In genomic region chr1:118147542-118147941, GRCh38 we compare ENCODE assay signal across 11 cellular contexts. TPM values are rescaled to one million over a fixed set of nuclear protein-coding genes. Genes with fewer than 3 reads are reported as not detected.
A peak's percentile ranks its signal among the peaks of the same experiment; 100 is the strongest.
DNase-seq lines count a peak whose midpoint lies in the region; ATAC-seq and TF ChIP-seq lines count a peak whose summit lies in the region.
"Had no signal": no experiment of that assay in that cellular context is flagged by ENCODE, and none has a peak within 500 bp of the region (broad histone marks: within the 10 kb centered on the region; RNA-seq: fewer than 3 reads in every experiment).

No MANE protein-coding gene starts in this region.

- H3K36me3 ChIP-seq in upper lobe of right lung (no peaks in the 10 kb centered on the region), left ventricle myocardium inferior (no peaks in the 10 kb centered on the region)

- H3K4me3 ChIP-seq in foreskin fibroblast (ENCODE audit: low read depth in 1 of 2, low read length in 2 of 2) (no peak overlapping the region), upper lobe of right lung (no peak overlapping the region), left ventricle myocardium inferior (no peak overlapping the region)
- H3K4me3 ChIP-seq: dorsolateral prefrontal cortex had no signal

- peak; percentile 28 for DNase-seq in HCEC 1CT
- DNase-seq in amniotic epithelial cell (ENCODE audit: low read depth) = peak; percentile 16
- DNase-seq in foreskin fibroblast = peak; percentile 78 to 87
- no peak for DNase-seq in upper lobe of right lung
- no peak for DNase-seq in cerebellar cortex (ENCODE audit: low spot score)
- no peak for DNase-seq in stimulated activated CD4-positive, alpha-beta T cell treated with anti-CD3 and anti-CD28 coated beads, Interleukin-4, amount 100 ng/mL, for 24 hours
- no peak for DNase-seq in left ventricle myocardium inferior
- DNase-seq: dorsolateral prefrontal cortex, NCI-H2029, NCI-H82, SHP77 treated with DMSO at 0.1 percent for 48 hours had no signal

- TF ChIP-seq CTCF in foreskin fibroblast (IDR thresholded peaks at IDR 0.05; ENCODE audit: low read depth, low read length) (no peak), upper lobe of right lung (IDR thresholded peaks at IDR 0.05) (no peak), left ventricle myocardium inferior (IDR thresholded peaks at IDR 0.05; ENCODE audit: borderline replicate concordance) (no peak)

- intact Hi-C loops in upper lobe of right lung (cut with DNase I) = no loop called here
- intact Hi-C loops in left ventricle myocardium inferior (cut with micrococcal nuclease) = no loop called here

- H3K9me3 ChIP-seq in upper lobe of right lung (no peaks in the 10 kb centered on the region), left ventricle myocardium inferior (replicated peaks) (no peaks in the 10 kb centered on the region)

- H3K27ac ChIP-seq in upper lobe of right lung (no peak overlapping the region), left ventricle myocardium inferior (replicated peaks) (no peak overlapping the region)
- H3K27ac ChIP-seq: dorsolateral prefrontal cortex had no signal

- peaks cover 7% of the 10 kb centered on the region for H3K4me1 ChIP-seq in upper lobe of right lung
- H3K4me1 ChIP-seq in left ventricle myocardium inferior = no peaks in the 10 kb centered on the region

- ATAC-seq in upper lobe of right lung = peak; percentile 68

- H3K27me3 ChIP-seq in upper lobe of right lung (no peaks in the 10 kb centered on the region), left ventricle myocardium inferior (ENCODE audit: low read depth) (peaks cover 22% of the 10 kb centered on the region)

RNA-seq across cellular contexts. Expression of gene SPAG17, which starts 37.5 kb away (rescaled TPM):
- total RNA-seq in upper lobe of right lung (0.12 TPM), left ventricle myocardium inferior (not detected)

Comparison
In these comparisons a context has a peak if more than half of its experiments do, and no peak if none do; other contexts are left out.
1. DNase-seq: peak in HCEC 1CT (single experiment), amniotic epithelial cell (single experiment) and foreskin fibroblast (2 of 2); none in upper lobe of right lung (single experiment), cerebellar cortex (single experiment), stimulated activated CD4-positive, alpha-beta T cell treated with anti-CD3 and anti-CD28 coated beads, Interleukin-4, amount 100 ng/mL, for 24 hours (single experiment) and left ventricle myocardium inferior (single experiment).